Comparison of ENCODE assay signal across 1 cellular context in genomic region chr12:9739404-9740108, GRCh38.
TF ChIP-seq lines count a peak whose summit lies in the region.

No MANE protein-coding gene starts in this region.

TF ChIP-seq in GM12878, 131 proteins besides CTCF, POLR2A, EP300 and RAD21:
- TF ChIP-seq GATAD2B (conservative IDR thresholded peaks at IDR 0.05; ENCODE audit: low read depth), result 0 out of 2 replicates have a peak, but pooled peaks have one; percentile 24
- TF ChIP-seq BHLHE40 (IDR thresholded peaks at IDR 0.05; ENCODE audit: borderline replicate concordance in 1 of 2, low read depth in 2 of 2, low read length in 1 of 2), result 0 out of 4 replicates have a peak, but pooled peaks of 1 of the 2 experiments have one; percentile 5
